10 cellular contexts compared by ENCODE assay signal in genomic region chr16:81808933-81809480, GRCh38. TPM values are rescaled to one million over a fixed set of nuclear protein-coding genes. Genes with fewer than 3 reads are reported as not detected.
DNase-seq lines count a peak whose midpoint lies in the region; ATAC-seq, FAIRE-seq and TF ChIP-seq lines count a peak whose summit lies in the region.
"Had no signal": no experiment of that assay in that cellular context is flagged by ENCODE, and none has a peak within 500 bp of the region (broad histone marks: within the 10 kb centered on the region; RNA-seq: fewer than 3 reads in every experiment).

No MANE protein-coding gene starts in this region.

- WGBS in A549 (ENCODE audit: missing lambda C conversion rate): 38% methylated on average over 3 of the region's 3 CpGs

- no peak for TF ChIP-seq EP300 in A549 (IDR thresholded peaks at IDR 0.05)

- H3K27ac ChIP-seq in A549: no peak overlapping the region

- H3K9me3 ChIP-seq in A549: no peaks in the 10 kb centered on the region
- H3K9me3 ChIP-seq: SK-N-SH had no signal

- CTCF ChIA-PET in A549 (lab: Yijun Ruan, JAX): no interaction called here

- POLR2A ChIA-PET in A549 (lab: Yijun Ruan, JAX): no interaction called here

- TF ChIP-seq CTCF in A549 (IDR thresholded peaks at IDR 0.05): no peak

- H3K4me3 ChIP-seq in A549: no peak overlapping the region

- FAIRE-seq in A549 (lab: Jason Lieb, UNC): no peak

- H3K4me1 ChIP-seq in A549: 0 out of 3 replicates have a peak, but pooled peaks cover 4% of the 10 kb centered on the region

- peak; percentile 43 to 61; a peak in 3 of 6 replicates for ATAC-seq in A549
- peak; percentile 62 for ATAC-seq in GM19035 (IDR thresholded peaks at IDR 0.05; ENCODE audit: unreplicated experiment)
- ATAC-seq in HG03039 (IDR thresholded peaks at IDR 0.05; ENCODE audit: unreplicated experiment): peak; percentile 49

- TF ChIP-seq POLR2A in A549 (IDR thresholded peaks at IDR 0.05; ENCODE audit: low read length) (no peak), Raji (IDR thresholded peaks at IDR 0.05; ENCODE audit: insufficient read depth, low read depth, low read length) (peak; percentile 48; the same call in 1 of the 2 replicates)

- H3K4me2 ChIP-seq in A549: no peak overlapping the region
- H3K4me2 ChIP-seq: SK-N-SH had no signal

- no peak for DNase-seq in A549 (ENCODE audit: low read depth in 1 of 2, low spot score in 1 of 2)
- DNase-seq in NCI-H82 (lab: John Stamatoyannopoulos, UW): no peak
- no peak for DNase-seq in NCI-H774 (lab: John Stamatoyannopoulos, UW)
- no peak for DNase-seq in AG08395 (ENCODE audit: low spot score)
- no peak for DNase-seq in cerebellar nuclear complex (lab: John Stamatoyannopoulos, UW)
- DNase-seq: CD4-positive, alpha-beta T cell; SK-N-SH had no signal

- no peak for TF ChIP-seq RAD21 in A549 (conservative IDR thresholded peaks at IDR 0.05 in 1 of 2, IDR thresholded peaks at IDR 0.05 in 1 of 2)

TF ChIP-seq in A549, 52 proteins besides CTCF, POLR2A, EP300 and RAD21:
- TF ChIP-seq JUNB (IDR thresholded peaks at IDR 0.05) (no peak), KDM5A (IDR thresholded peaks at IDR 0.05) (no peak), FOXS1 (CRISPR knock-in tag; IDR thresholded peaks at IDR 0.05) (no peak), HMGXB4 (CRISPR knock-in tag; IDR thresholded peaks at IDR 0.05; ENCODE audit: borderline replicate concordance) (no peak), BCL3 (IDR thresholded peaks at IDR 0.05) (no peak)
TF ChIP-seq in A549: peak in this region for 0.

RNA-seq across cellular contexts. Expression of gene PLCG2, which starts 29.9 kb away (rescaled TPM):
- 6.0 and 8.2 TPM in 2 replicates for polyA plus RNA-seq in A549 (2011; rRNA removed)
- polyA plus RNA-seq in A549 (2012; cell fraction: cytosol; rRNA removed): 3.6 and 4.2 TPM in 2 replicates
- 13.4 and 13.8 TPM in 2 replicates for polyA plus RNA-seq in A549 (2012; cell fraction: nucleus; rRNA removed)
- polyA plus RNA-seq in A549 (2017; fragmentation: RNase III; extraction: RNeasy Plus Mini Kit Qiagen cat#74134 plus additional on column Dnase treatment): 2.5 to 2.8 TPM (median 2.8 TPM) in 3 replicates
- 16.9 and 22.0 TPM in 2 replicates for polyA minus RNA-seq in A549 (2011; rRNA and poly(A)+ RNA removed)
